ENCODE assay signal across 28 cellular contexts in genomic region chr9:126551812-126552211, GRCh38.
DNase-seq lines count a peak whose midpoint lies in the region; ATAC-seq, FAIRE-seq and TF ChIP-seq lines count a peak whose summit lies in the region.
"Had no signal": no experiment of that assay in that cellular context is flagged by ENCODE, and none has a peak within 500 bp of the region (broad histone marks: within the 10 kb centered on the region; RNA-seq: fewer than 3 reads in every experiment).

No MANE protein-coding gene starts in this region.

- H3K4me3 ChIP-seq in K562 (no peak overlapping the region), osteoblast (ENCODE audit: insufficient read depth, low read length) (no peak overlapping the region)
- H3K4me3 ChIP-seq: BLaER1, GM12878 had no signal

- TF ChIP-seq CTCF in K562 (IDR thresholded peaks at IDR 0.05 in 2 of 3, conservative IDR thresholded peaks at IDR 0.05 in 1 of 3; ENCODE audit: insufficient read depth in 2 of 3, low read depth in 1 of 3, low read length in 3 of 3) (no peak), osteoblast (IDR thresholded peaks at IDR 0.05; ENCODE audit: extremely low read depth, low read depth, low read length) (no peak)

- no peak for TF ChIP-seq EP300 in K562 (IDR thresholded peaks at IDR 0.05; ENCODE audit: low read length)

- FAIRE-seq in K562 (lab: Jason Lieb, UNC), result no peak
- FAIRE-seq: A204.1, GM12878, GM12892, GM19239 had no signal

- 7% methylated on average over 6 of the region's 6 CpGs for WGBS in K562 (ENCODE audit: insufficient coverage, low coverage, missing lambda C conversion rate)

- peaks cover 2 to 19% of the 10 kb centered on the region in 2 experiments; a peak in 2 of 5 replicates for H3K27me3 ChIP-seq in K562 (ENCODE audit: control insufficient read depth in 2 of 2, insufficient read depth in 2 of 2, low read length in 2 of 2)
- peaks cover 4% of the 10 kb centered on the region for H3K27me3 ChIP-seq in osteoblast (ENCODE audit: insufficient read depth, low read length)
- H3K27me3 ChIP-seq: BE2C, BLaER1 had no signal

- no peaks in the 10 kb centered on the region for H4K20me1 ChIP-seq in K562 (replicated peaks; ENCODE audit: control insufficient read depth, insufficient read depth, low read length)
- no peaks in the 10 kb centered on the region for H4K20me1 ChIP-seq in osteoblast (ENCODE audit: insufficient read depth, low read length)
- H4K20me1 ChIP-seq: BLaER1 had no signal

- H3K27ac ChIP-seq in K562 (ENCODE audit: extremely low read depth, low read depth, low read length) (no peak overlapping the region), osteoblast (ENCODE audit: low read depth, low read length) (no peak overlapping the region)
- H3K27ac ChIP-seq: BLaER1 had no signal

- no peaks in the 10 kb centered on the region for H3K9me1 ChIP-seq in K562 (ENCODE audit: control insufficient read depth, insufficient read depth, low read length)

- H3K36me3 ChIP-seq in K562 (ENCODE audit: control insufficient read depth, insufficient read depth, low read length) (no peaks in the 10 kb centered on the region), osteoblast (ENCODE audit: insufficient read depth, low read length) (no peaks in the 10 kb centered on the region)
- H3K36me3 ChIP-seq: BE2C, BLaER1 had no signal

- H2AFZ ChIP-seq in K562 (ENCODE audit: low read depth, low read length) (no peak overlapping the region), osteoblast (ENCODE audit: low read length) (no peak overlapping the region)

- H3K9ac ChIP-seq in K562 (ENCODE audit: insufficient read depth in 1 of 2, low read depth in 2 of 2, low read length in 2 of 2), result no peak overlapping the region
- H3K9ac ChIP-seq: BLaER1 had no signal

- no peak for TF ChIP-seq RAD21 in K562 (CRISPR knock-in tag; conservative IDR thresholded peaks at IDR 0.05 in 1 of 2, IDR thresholded peaks at IDR 0.05 in 1 of 2)

- intact Hi-C loops in K562 (cut with micrococcal nuclease), result no loop called here

- H3K4me1 ChIP-seq in K562 (replicated peaks in 1 of 2; ENCODE audit: control insufficient read depth in 2 of 2, insufficient read depth in 2 of 2, low read length in 2 of 2) (no peaks in the 10 kb centered on the region), osteoblast (ENCODE audit: insufficient read depth, low read length) (no peaks in the 10 kb centered on the region)
- H3K4me1 ChIP-seq: BLaER1 had no signal

- no TSS peak for BruUV-seq in K562 (replicated peaks; lab: Mats Ljungman, UMichigan)

- POLR2A ChIA-PET in K562 (lab: Yijun Ruan, JAX), result interaction anchor here (0.7 to 0.9 kb wide), 3 partner anchors 25 to 117 kb away, joined by 3 read pairs; no protein-coding TSS in a partner anchor

- ATAC-seq in K562 (no peak), HG02840 (IDR thresholded peaks at IDR 0.05; ENCODE audit: low FRiP score, unreplicated experiment) (no peak)
- ATAC-seq: GM12878 had no signal

- peak; percentile 1 for DNase-seq in AG08396 (ENCODE audit: low spot score)
- peak; percentile 2 for DNase-seq in AG20443 (ENCODE audit: low spot score)
- DNase-seq in K562 (ENCODE audit: extremely low read depth in 1 of 4, low spot score in 3 of 4), result no peak
- DNase-seq in osteoblast (ENCODE audit: insufficient read length, low spot score, missing footprints), result peak; percentile 51
- no peak for DNase-seq in MV-4-11 (lab: John Stamatoyannopoulos, UW)
- DNase-seq in stimulated activated CD4-positive, alpha-beta T cell treated with anti-CD3 and anti-CD28 coated beads, Interleukin-2, amount 100 ng/mL, for 24 hours, result no peak
- DNase-seq in NCI-H2081 (lab: John Stamatoyannopoulos, UW), result no peak
- DNase-seq: 8988T; ACHN; C1 segment of cervical spinal cord; CD4-positive, alpha-beta memory T cell; CD4-positive, CD25-positive, alpha-beta regulatory T cell; CD8-positive, alpha-beta memory T cell; COR-L47; DMS 273 treated with DMSO at 0.1 percent for 48 hours; DMS153; DMS53; DMS79; DND-41; EL; GDM1 had no signal

- CTCF ChIA-PET in K562 (lab: Yijun Ruan, JAX; ENCODE audit: low intra/inter-chr PET ratio), result no interaction called here

- TF ChIP-seq POLR2A in K562 (conservative IDR thresholded peaks at IDR 0.05), result no peak

- no peaks in the 10 kb centered on the region for H3K79me2 ChIP-seq in K562 (ENCODE audit: control insufficient read depth, insufficient read depth, low read length)
- H3K79me2 ChIP-seq in osteoblast (ENCODE audit: insufficient read depth, low read length), result no peaks in the 10 kb centered on the region

- in situ Hi-C loops in K562 (cut with MboI), result no loop called here

- H3K4me2 ChIP-seq in K562 (ENCODE audit: insufficient read depth, low read length), result no peak overlapping the region
- no peak overlapping the region for H3K4me2 ChIP-seq in osteoblast (ENCODE audit: insufficient read depth, low read length)
- H3K4me2 ChIP-seq: BLaER1 had no signal

- no peaks in the 10 kb centered on the region for H3K9me3 ChIP-seq in K562 (replicated peaks; ENCODE audit: control insufficient read depth, insufficient read depth, low read depth, low read length)
- no peaks in the 10 kb centered on the region for H3K9me3 ChIP-seq in osteoblast (ENCODE audit: low read depth, low read length)
- H3K9me3 ChIP-seq: BE2C, BLaER1 had no signal

TF ChIP-seq in K562, 482 proteins besides CTCF, POLR2A, EP300 and RAD21:
- TF ChIP-seq RAD51 (IDR thresholded peaks at IDR 0.05; ENCODE audit: borderline replicate concordance, low read depth) (no peak), RBM25 (IDR thresholded peaks at IDR 0.05; ENCODE audit: low read depth, low read length, severe bottlenecking) (peak; percentile 81), CLOCK (CRISPR knock-in tag; IDR thresholded peaks at IDR 0.05; ENCODE audit: borderline replicate concordance) (no peak), ADNP (tag; IDR thresholded peaks at IDR 0.05) (0 out of 2 replicates have a peak, but pooled peaks have one; percentile 18), ZBTB7A (IDR thresholded peaks at IDR 0.05; ENCODE audit: borderline replicate concordance, control insufficient read depth, low read depth, low read length) (no peak), THRA (IDR thresholded peaks at IDR 0.05) (no peak)

Comparison
In these comparisons a context has a peak if more than half of its experiments do, and no peak if none do; other contexts are left out.
1. DNase-seq: peak in AG08396 (single experiment), AG20443 (single experiment) and osteoblast (single experiment); none in K562 (0 of 4), MV-4-11 (single experiment), stimulated activated CD4-positive, alpha-beta T cell treated with anti-CD3 and anti-CD28 coated beads, Interleukin-2, amount 100 ng/mL, for 24 hours (0 of 2) and NCI-H2081 (0 of 2).